Comparison of ENCODE assay signal across 19 cellular contexts in the genomic region with DNA sequence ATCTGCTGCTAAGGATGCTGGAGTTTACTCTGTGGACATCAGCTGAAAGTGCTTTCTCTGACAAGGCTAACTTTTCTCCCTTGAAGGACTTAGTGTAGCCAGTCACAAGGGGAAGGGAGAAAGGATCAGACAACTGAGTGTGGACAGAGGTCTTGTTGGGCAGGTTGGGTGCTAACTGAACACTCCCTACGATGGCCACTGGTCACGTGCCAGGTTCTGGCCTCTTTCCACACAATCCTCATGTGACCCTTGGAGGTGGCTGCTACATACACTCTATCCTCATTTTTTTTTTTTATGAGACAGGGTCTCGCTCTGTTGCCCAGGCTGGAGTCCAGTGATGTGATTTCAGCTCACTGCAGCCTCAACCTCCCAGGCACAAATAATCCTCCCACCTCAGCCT. TPM values are rescaled to one million over a fixed set of nuclear protein-coding genes. Genes with fewer than 3 reads are reported as not detected.
DNase-seq lines count a peak whose midpoint lies in the region; ATAC-seq, FAIRE-seq and TF ChIP-seq lines count a peak whose summit lies in the region.
"Had no signal": no experiment of that assay in that cellular context is flagged by ENCODE, and none has a peak within 500 bp of the region (broad histone marks: within the 10 kb centered on the region; RNA-seq: fewer than 3 reads in every experiment).

No MANE protein-coding gene starts in this region.

- TF ChIP-seq RAD21 in K562 (CRISPR knock-in tag; conservative IDR thresholded peaks at IDR 0.05 in 1 of 2, IDR thresholded peaks at IDR 0.05 in 1 of 2), result no peak

- peaks cover 5% of the 10 kb centered on the region for H3K36me3 Mint-ChIP-seq in activated naive CD8-positive, alpha-beta T cell treated with anti-CD3 and anti-CD28 coated beads for 36 hours

- no peak overlapping the region for H3K4me3 Mint-ChIP-seq in activated naive CD8-positive, alpha-beta T cell treated with anti-CD3 and anti-CD28 coated beads for 36 hours
- H3K4me3 Mint-ChIP-seq: CD8-positive, alpha-beta memory T cell had no signal

- H3K4me3 ChIP-seq in right atrium auricular region (no peak overlapping the region), K562 (no peak overlapping the region), osteoblast (ENCODE audit: insufficient read depth, low read length) (no peak overlapping the region)
- H3K4me3 ChIP-seq: BLaER1, GM23248 had no signal

- no peak overlapping the region for H3K27ac Mint-ChIP-seq in activated naive CD8-positive, alpha-beta T cell treated with anti-CD3 and anti-CD28 coated beads for 36 hours
- H3K27ac Mint-ChIP-seq: CD8-positive, alpha-beta memory T cell had no signal

- no peaks in the 10 kb centered on the region for H3K27me3 ChIP-seq in right atrium auricular region
- peaks cover 8 to 52% of the 10 kb centered on the region in 2 experiments; a peak in 4 of 5 replicates for H3K27me3 ChIP-seq in K562 (ENCODE audit: control insufficient read depth in 2 of 2, insufficient read depth in 2 of 2, low read length in 2 of 2)
- H3K27me3 ChIP-seq in osteoblast (ENCODE audit: insufficient read depth, low read length), result no peaks in the 10 kb centered on the region
- H3K27me3 ChIP-seq: BLaER1 had no signal

- H3K4me1 ChIP-seq in right atrium auricular region, result peaks cover 0 to under 1% of the 10 kb centered on the region in 2 donors
- peaks cover 0 to 6% of the 10 kb centered on the region in 2 experiments; a peak in 1 of 5 replicates for H3K4me1 ChIP-seq in K562 (replicated peaks in 1 of 2; ENCODE audit: control insufficient read depth in 2 of 2, insufficient read depth in 2 of 2, low read length in 2 of 2)
- H3K4me1 ChIP-seq in osteoblast (ENCODE audit: insufficient read depth, low read length), result no peaks in the 10 kb centered on the region
- H3K4me1 ChIP-seq: BLaER1, Caco-2 had no signal

- no peak overlapping the region for H2AFZ ChIP-seq in K562 (ENCODE audit: low read depth, low read length)
- no peak overlapping the region for H2AFZ ChIP-seq in osteoblast (ENCODE audit: low read length)
- H2AFZ ChIP-seq: GM23248 had no signal

- H3K9ac ChIP-seq in K562 (ENCODE audit: insufficient read depth in 1 of 2, low read depth in 2 of 2, low read length in 2 of 2), result no peak overlapping the region
- H3K9ac ChIP-seq: BLaER1, GM23248 had no signal

- no peaks in the 10 kb centered on the region for H3K9me1 ChIP-seq in K562 (ENCODE audit: control insufficient read depth, insufficient read depth, low read length)

- no peak for FAIRE-seq in K562 (lab: Jason Lieb, UNC)
- FAIRE-seq: H54 had no signal

- H3K79me2 ChIP-seq in K562 (ENCODE audit: control insufficient read depth, insufficient read depth, low read length) (no peaks in the 10 kb centered on the region), osteoblast (ENCODE audit: insufficient read depth, low read length) (no peaks in the 10 kb centered on the region)

- WGBS in K562 (ENCODE audit: insufficient coverage, low coverage, missing lambda C conversion rate), result 0% methylated on average over 3 of the region's 3 CpGs

- no peak overlapping the region for H3K27ac ChIP-seq in right atrium auricular region
- H3K27ac ChIP-seq in K562 (ENCODE audit: extremely low read depth, low read depth, low read length), result no peak overlapping the region
- H3K27ac ChIP-seq in osteoblast (ENCODE audit: low read depth, low read length), result no peak overlapping the region
- H3K27ac ChIP-seq: 22Rv1, BLaER1, GM23248 had no signal

- in situ Hi-C loops in K562 (cut with MboI), result no loop called here

- intact Hi-C loops in Right ventricle myocardium inferior (cut with DNase I) (no loop called here), K562 (cut with micrococcal nuclease) (no loop called here), left ventricle myocardium superior (cut with micrococcal nuclease) (no loop called here)

- no peaks in the 10 kb centered on the region for H3K9me3 Mint-ChIP-seq in activated naive CD8-positive, alpha-beta T cell treated with anti-CD3 and anti-CD28 coated beads for 36 hours

- BruUV-seq in K562 (replicated peaks; lab: Mats Ljungman, UMichigan), result no TSS peak

- no peaks in the 10 kb centered on the region for H3K9me3 ChIP-seq in right atrium auricular region
- H3K9me3 ChIP-seq in K562 (replicated peaks; ENCODE audit: control insufficient read depth, insufficient read depth, low read depth, low read length), result no peaks in the 10 kb centered on the region
- no peaks in the 10 kb centered on the region for H3K9me3 ChIP-seq in osteoblast (ENCODE audit: low read depth, low read length)
- H3K9me3 ChIP-seq: BLaER1, Caco-2 had no signal

- H3K4me2 ChIP-seq in K562 (ENCODE audit: insufficient read depth, low read length) (no peak overlapping the region), osteoblast (ENCODE audit: insufficient read depth, low read length) (no peak overlapping the region)
- H3K4me2 ChIP-seq: BLaER1 had no signal

- no peak for DNase-seq in Right ventricle myocardium inferior (ENCODE audit: missing footprints)
- DNase-seq in right atrium auricular region (ENCODE audit: low spot score), result no peak
- no peak for DNase-seq in K562 (ENCODE audit: extremely low read depth in 1 of 4, low spot score in 3 of 4)
- peak; percentile 61 for DNase-seq in left ventricle myocardium superior
- DNase-seq in osteoblast (ENCODE audit: insufficient read length, low spot score, missing footprints), result peak; percentile 62
- no peak for DNase-seq in activated naive CD8-positive, alpha-beta T cell treated with anti-CD3 and anti-CD28 coated beads for 36 hours
- DNase-seq in mucosa of gallbladder (ENCODE audit: low spot score), result no peak
- DNase-seq: AML-193; Caco-2; CD8-positive, alpha-beta memory T cell; GF-D8; GM23248 had no signal

- no peaks in the 10 kb centered on the region for H3K4me1 Mint-ChIP-seq in activated naive CD8-positive, alpha-beta T cell treated with anti-CD3 and anti-CD28 coated beads for 36 hours
- H3K4me1 Mint-ChIP-seq: CD8-positive, alpha-beta memory T cell had no signal

- H3K36me3 ChIP-seq in right atrium auricular region (peaks cover 33% of the 10 kb centered on the region), K562 (ENCODE audit: control insufficient read depth, insufficient read depth, low read length) (no peaks in the 10 kb centered on the region), osteoblast (ENCODE audit: insufficient read depth, low read length) (no peaks in the 10 kb centered on the region)
- H3K36me3 ChIP-seq: BLaER1 had no signal

- H4K20me1 ChIP-seq in K562 (replicated peaks; ENCODE audit: control insufficient read depth, insufficient read depth, low read length) (no peaks in the 10 kb centered on the region), osteoblast (ENCODE audit: insufficient read depth, low read length) (no peaks in the 10 kb centered on the region)
- H4K20me1 ChIP-seq: BLaER1 had no signal

- peaks cover 4% of the 10 kb centered on the region for H3K27me3 Mint-ChIP-seq in activated naive CD8-positive, alpha-beta T cell treated with anti-CD3 and anti-CD28 coated beads for 36 hours

- CTCF ChIA-PET in K562 (lab: Yijun Ruan, JAX; ENCODE audit: low intra/inter-chr PET ratio), result no interaction called here

- ATAC-seq in Right ventricle myocardium inferior (peak; percentile 9), K562 (no peak), left ventricle myocardium superior (peak; percentile 52), GM21528 (IDR thresholded peaks at IDR 0.05; ENCODE audit: low FRiP score, unreplicated experiment) (no peak)
- ATAC-seq: HCT116 had no signal

- no peak for TF ChIP-seq POLR2A in K562 (conservative IDR thresholded peaks at IDR 0.05)

- POLR2A ChIA-PET in K562 (lab: Yijun Ruan, JAX), result no interaction called here

- TF ChIP-seq CTCF in right atrium auricular region (IDR thresholded peaks at IDR 0.05) (no peak), K562 (IDR thresholded peaks at IDR 0.05 in 2 of 3, conservative IDR thresholded peaks at IDR 0.05 in 1 of 3; ENCODE audit: insufficient read depth in 2 of 3, low read depth in 1 of 3, low read length in 3 of 3) (no peak), osteoblast (IDR thresholded peaks at IDR 0.05; ENCODE audit: extremely low read depth, low read depth, low read length) (no peak)

- TF ChIP-seq EP300 in K562 (IDR thresholded peaks at IDR 0.05; ENCODE audit: low read length), result no peak

TF ChIP-seq in K562, 482 proteins besides CTCF, POLR2A, EP300 and RAD21 (continues in another document):
- no peak for TF ChIP-seq ZNF76 (CRISPR knock-in tag; IDR thresholded peaks at IDR 0.05; ENCODE audit: borderline replicate concordance)

RNA-seq across cellular contexts. Expression of a gene that starts 39.7 kb away (rescaled TPM):
- total RNA-seq in Right ventricle myocardium inferior (not detected), right atrium auricular region (not detected), K562 (2014; rRNA removed) (not detected in 2 replicates), K562 (2014; rRNA removed; fragmentation: Illumina TruSeq; extraction: Trizol) (not detected in 2 replicates), K562 (2015; rRNA removed; fragmentation: Illumina TruSeq; extraction: Trizol) (not detected in 2 replicates), K562 (2021) (not detected in 2 replicates), left ventricle myocardium superior (not detected), osteoblast (not detected in 2 replicates), mucosa of gallbladder (not detected)
- total RNA-seq in K562 (2011; cell fraction: chromatin; rRNA removed; ENCODE audit: low replicate concordance), result not detected in 2 replicates
- not detected in 2 replicates for total RNA-seq in K562 (2011; cell fraction: nucleolus; rRNA removed)
- total RNA-seq in K562 (2011; cell fraction: nucleoplasm; rRNA removed), result not detected in 2 replicates
- polyA plus RNA-seq in K562 (2011; rRNA removed) (not detected in 2 replicates), K562 (2014; fragmentation: Illumina TruSeq; extraction: Trizol) (not detected in 2 replicates), K562 (2014; fragmentation: Nextera tagmentation; extraction: Ambion mirVana) (not detected), K562 (2014; rRNA removed) (not detected in 2 replicates)
- not detected in 2 replicates for polyA plus RNA-seq in K562 (2011; cell fraction: cytosol; rRNA removed)
- not detected in 2 replicates for polyA plus RNA-seq in K562 (2011; cell fraction: nucleus; rRNA removed)
- polyA plus RNA-seq in K562 (2012), result not detected in 2 replicates
- not detected in 2 replicates for polyA minus RNA-seq in K562 (2011; rRNA and poly(A)+ RNA removed)
- not detected in 2 replicates for polyA minus RNA-seq in K562 (2011; cell fraction: cytosol; rRNA and poly(A)+ RNA removed)
- not detected in 2 replicates for polyA minus RNA-seq in K562 (2011; cell fraction: nucleus; rRNA and poly(A)+ RNA removed)
- not detected for total RNA-seq in activated naive CD8-positive, alpha-beta T cell treated with anti-CD3 and anti-CD28 coated beads for 36 hours
- total RNA-seq: A673; CD8-positive, alpha-beta memory T cell; GM23248; HT-29 had no signal
- polyA plus RNA-seq: CD8-positive, alpha-beta memory T cell; GM23248 had no signal

Comparison
In these comparisons a context has a peak if more than half of its experiments do, and no peak if none do; other contexts are left out.
1. DNase-seq: peak in left ventricle myocardium superior (single experiment) and osteoblast (single experiment); none in Right ventricle myocardium inferior (single experiment), right atrium auricular region (single experiment), K562 (0 of 4), activated naive CD8-positive, alpha-beta T cell treated with anti-CD3 and anti-CD28 coated beads for 36 hours (single experiment) and mucosa of gallbladder (single experiment).
2. ATAC-seq: peak in Right ventricle myocardium inferior (single experiment) and left ventricle myocardium superior (single experiment); none in K562 (single experiment) and GM21528 (single experiment).